ENCODE assay signal across 16 cellular contexts in genomic region chr4:17082186-17082585, GRCh38.
A peak's percentile ranks its signal among the peaks of the same experiment; 100 is the strongest.
DNase-seq lines count a peak whose midpoint lies in the region; ATAC-seq and TF ChIP-seq lines count a peak whose summit lies in the region.
"Had no signal": no experiment of that assay in that cellular context is flagged by ENCODE, and none has a peak within 500 bp of the region (broad histone marks: within the 10 kb centered on the region; RNA-seq: fewer than 3 reads in every experiment).

No MANE protein-coding gene starts in this region.

- no peaks in the 10 kb centered on the region for H3K27me3 ChIP-seq in esophagus muscularis mucosa
- H3K27me3 ChIP-seq in osteoblast (ENCODE audit: insufficient read depth, low read length) = no peaks in the 10 kb centered on the region

- intact Hi-C loops in esophagus muscularis mucosa (cut with DNase I) = no loop called here

- no peaks in the 10 kb centered on the region for H4K20me1 ChIP-seq in osteoblast (ENCODE audit: insufficient read depth, low read length)

- TF ChIP-seq CTCF in esophagus muscularis mucosa (IDR thresholded peaks at IDR 0.05) (no peak), osteoblast (IDR thresholded peaks at IDR 0.05; ENCODE audit: extremely low read depth, low read depth, low read length) (no peak)

- H3K27ac ChIP-seq in esophagus muscularis mucosa (replicated peaks in 1 of 4) = no peak overlapping the region
- H3K27ac ChIP-seq in osteoblast (ENCODE audit: low read depth, low read length) = no peak overlapping the region
- H3K27ac ChIP-seq: PC-9, SK-N-MC had no signal

- H3K9me3 ChIP-seq in esophagus muscularis mucosa (no peaks in the 10 kb centered on the region), osteoblast (ENCODE audit: low read depth, low read length) (no peaks in the 10 kb centered on the region)
- H3K9me3 ChIP-seq: Caco-2 had no signal

- H3K4me1 ChIP-seq in esophagus muscularis mucosa = no peaks in the 10 kb centered on the region
- H3K4me1 ChIP-seq in osteoblast (ENCODE audit: insufficient read depth, low read length) = no peaks in the 10 kb centered on the region
- H3K4me1 ChIP-seq: Caco-2 had no signal

- H3K4me3 ChIP-seq in esophagus muscularis mucosa (no peak overlapping the region), osteoblast (ENCODE audit: insufficient read depth, low read length) (no peak overlapping the region)
- H3K4me3 ChIP-seq: PC-9, SK-N-MC had no signal

- peak; percentile 18 for DNase-seq in ELR (ENCODE audit: low read depth)
- DNase-seq in NCI-H226 = peak; percentile 79
- peak; percentile 64 for DNase-seq in esophagus muscularis mucosa (ENCODE audit: extremely low spot score)
- peak; percentile 25 for DNase-seq in osteoblast (ENCODE audit: insufficient read length, low spot score, missing footprints)
- DNase-seq: Caco-2, DMS53, Kasumi-1, NCI-H1436 treated with DMSO at 0.1 percent for 48 hours, NCI-H2081 treated with DMSO at 0.1 percent for 48 hours, NCI-H526 treated with DMSO at 0.1 percent for 48 hours, PC-9 had no signal

- 96% methylated on average over 4 of the region's 4 CpGs for WGBS in esophagus muscularis mucosa

- no peaks in the 10 kb centered on the region for H3K79me2 ChIP-seq in osteoblast (ENCODE audit: insufficient read depth, low read length)

- no peak overlapping the region for H3K4me2 ChIP-seq in osteoblast (ENCODE audit: insufficient read depth, low read length)
- H3K4me2 ChIP-seq: PC-9 had no signal

- TF ChIP-seq POLR2A in esophagus muscularis mucosa (IDR thresholded peaks at IDR 0.05; ENCODE audit: low read depth) = no peak

- H2AFZ ChIP-seq in osteoblast (ENCODE audit: low read length) = peak overlapping the region; percentile 8
- H2AFZ ChIP-seq: PC-9 had no signal

- H3K36me3 ChIP-seq in esophagus muscularis mucosa (no peaks in the 10 kb centered on the region), osteoblast (ENCODE audit: insufficient read depth, low read length) (no peaks in the 10 kb centered on the region)

- no peak for TF ChIP-seq EP300 in esophagus muscularis mucosa (IDR thresholded peaks at IDR 0.05)

- ATAC-seq in HG03354 (IDR thresholded peaks at IDR 0.05; ENCODE audit: poor library complexity, severe bottlenecking, unreplicated experiment) = no peak
- ATAC-seq in GM21360 (IDR thresholded peaks at IDR 0.05; ENCODE audit: unreplicated experiment) = no peak
- no peak for ATAC-seq in GM21825 (IDR thresholded peaks at IDR 0.05; ENCODE audit: unreplicated experiment)
- ATAC-seq: Right ventricle myocardium inferior had no signal

Comparison
In these comparisons a context has a peak if more than half of its experiments do, and no peak if none do; other contexts are left out.
1. DNase-seq: peak in every context shown above with its lines; median percentile 79 in NCI-H226; 64 in esophagus muscularis mucosa; 25 in osteoblast; 18 in ELR.